In genomic region chr11:27253200-27253599, GRCh38 we compare ENCODE assay signal across 21 cellular contexts.
DNase-seq lines count a peak whose midpoint lies in the region; ATAC-seq, FAIRE-seq and TF ChIP-seq lines count a peak whose summit lies in the region.
"Had no signal": no experiment of that assay in that cellular context is flagged by ENCODE, and none has a peak within 500 bp of the region (broad histone marks: within the 10 kb centered on the region; RNA-seq: fewer than 3 reads in every experiment).

No MANE protein-coding gene starts in this region.

- H3K27me3 ChIP-seq in astrocyte (ENCODE audit: insufficient read depth, low read length) = no peaks in the 10 kb centered on the region
- H3K27me3 ChIP-seq: BLaER1 had no signal

- peaks cover 6% of the 10 kb centered on the region for H3K9me3 Mint-ChIP-seq in astrocyte (ENCODE audit: unreplicated experiment)
- peaks cover 18% of the 10 kb centered on the region for H3K9me3 Mint-ChIP-seq in nephron
- H3K9me3 Mint-ChIP-seq: CD8-positive, alpha-beta T cell had no signal

- DNase-seq in AG10803 (ENCODE audit: low read depth) (peak; percentile 42), astrocyte (ENCODE audit: low read depth) (peak; percentile 34), NAMALWA (ENCODE audit: low spot score) (no peak), NCI-H82 treated with DMSO at 0.1 percent for 48 hours (lab: John Stamatoyannopoulos, UW; ENCODE audit: unreplicated experiment) (no peak), middle frontal gyrus (ENCODE audit: extremely low spot score, low spot score) (no peak)
- DNase-seq: Calu3; CD8-positive, alpha-beta T cell; DND-41; EL; GM23248; KG1 had no signal

- H3K9me3 ChIP-seq in astrocyte (ENCODE audit: insufficient read depth, low read depth, low read length) = no peaks in the 10 kb centered on the region
- H3K9me3 ChIP-seq: A549 had no signal

- H3K4me3 ChIP-seq in AG10803 (ENCODE audit: low read length) (no peak overlapping the region), astrocyte (ENCODE audit: insufficient read depth, low read depth, low read length) (no peak overlapping the region)
- H3K4me3 ChIP-seq: A549, BLaER1, GM23248, HAP-1 had no signal

- no peaks in the 10 kb centered on the region for H3K27me3 Mint-ChIP-seq in astrocyte (ENCODE audit: low read depth, unreplicated experiment)
- H3K27me3 Mint-ChIP-seq in nephron (ENCODE audit: low read depth) = peaks cover 6% of the 10 kb centered on the region

- ATAC-seq in HG03565 (IDR thresholded peaks at IDR 0.05; ENCODE audit: unreplicated experiment) (peak; percentile 40), GM21381 (IDR thresholded peaks at IDR 0.05; ENCODE audit: unreplicated experiment) (no peak)
- ATAC-seq: A549; CD8-positive, alpha-beta T cell had no signal

- H3K4me1 Mint-ChIP-seq in astrocyte (ENCODE audit: low read depth, unreplicated experiment) (peaks cover 16% of the 10 kb centered on the region), nephron (peaks cover 64% of the 10 kb centered on the region)
- H3K4me1 Mint-ChIP-seq: CD14-positive monocyte had no signal

- no peak overlapping the region for H2AFZ ChIP-seq in astrocyte (ENCODE audit: low read depth, low read length)
- H2AFZ ChIP-seq: GM23248 had no signal

- no peak for TF ChIP-seq CTCF in AG10803 (conservative IDR thresholded peaks at IDR 0.05; ENCODE audit: low read length)
- no peak for TF ChIP-seq CTCF in astrocyte (IDR thresholded peaks at IDR 0.05; ENCODE audit: insufficient read depth, low read depth, low read length)
- TF ChIP-seq CTCF in nephron (IDR thresholded peaks at IDR 0.05; ENCODE audit: unreplicated experiment in 3 of 3) = no peak

- no peak for FAIRE-seq in astrocyte (lab: Jason Lieb, UNC)
- FAIRE-seq: A549, GM12891, GM18507 had no signal

- no peak overlapping the region for H3K27ac ChIP-seq in astrocyte (ENCODE audit: low read depth, low read length)
- H3K27ac ChIP-seq: 22Rv1, A549, BLaER1 had no signal

- H3K79me2 ChIP-seq in astrocyte (ENCODE audit: insufficient read depth, low read length) = no peaks in the 10 kb centered on the region

- H3K36me3 ChIP-seq in astrocyte (ENCODE audit: insufficient read depth, low read length) = no peaks in the 10 kb centered on the region
- H3K36me3 ChIP-seq: BLaER1, HAP-1 had no signal

- H4K20me1 ChIP-seq in astrocyte (ENCODE audit: insufficient read depth, low read length) = no peaks in the 10 kb centered on the region
- H4K20me1 ChIP-seq: BLaER1 had no signal

- H3K4me2 ChIP-seq in astrocyte (ENCODE audit: low read length) = no peak overlapping the region
- H3K4me2 ChIP-seq: A549, BLaER1 had no signal

- H3K4me1 ChIP-seq in astrocyte (ENCODE audit: insufficient read depth, low read length) = peaks cover 11% of the 10 kb centered on the region
- H3K4me1 ChIP-seq: A549, BLaER1 had no signal

- no peaks in the 10 kb centered on the region for H3K36me3 Mint-ChIP-seq in astrocyte (ENCODE audit: low read depth, unreplicated experiment)
- H3K36me3 Mint-ChIP-seq in nephron (ENCODE audit: low read depth) = no peaks in the 10 kb centered on the region
- H3K36me3 Mint-ChIP-seq: CD14-positive monocyte; CD8-positive, alpha-beta T cell had no signal

- H3K4me3 Mint-ChIP-seq in astrocyte (ENCODE audit: unreplicated experiment) = no peak overlapping the region
- no peak overlapping the region for H3K4me3 Mint-ChIP-seq in nephron
- H3K4me3 Mint-ChIP-seq: CD14-positive monocyte; CD8-positive, alpha-beta T cell had no signal

- H3K9ac ChIP-seq in astrocyte (ENCODE audit: low read length) = no peak overlapping the region
- H3K9ac ChIP-seq: BLaER1 had no signal

- H3K27ac Mint-ChIP-seq in astrocyte (ENCODE audit: unreplicated experiment) (peak overlapping the region; percentile 75), nephron (peak overlapping the region in 2 of 3 experiments; percentile 35 to 94)
- H3K27ac Mint-ChIP-seq: CD8-positive, alpha-beta T cell had no signal

Comparison
In these comparisons a context has a peak if more than half of its experiments do, and no peak if none do; other contexts are left out.
1. DNase-seq: peak in AG10803 (single experiment) and astrocyte (single experiment); none in NAMALWA (single experiment), NCI-H82 treated with DMSO at 0.1 percent for 48 hours (single experiment) and middle frontal gyrus (single experiment).